ENCODE assay signal across 8 cellular contexts in the genomic region with DNA sequence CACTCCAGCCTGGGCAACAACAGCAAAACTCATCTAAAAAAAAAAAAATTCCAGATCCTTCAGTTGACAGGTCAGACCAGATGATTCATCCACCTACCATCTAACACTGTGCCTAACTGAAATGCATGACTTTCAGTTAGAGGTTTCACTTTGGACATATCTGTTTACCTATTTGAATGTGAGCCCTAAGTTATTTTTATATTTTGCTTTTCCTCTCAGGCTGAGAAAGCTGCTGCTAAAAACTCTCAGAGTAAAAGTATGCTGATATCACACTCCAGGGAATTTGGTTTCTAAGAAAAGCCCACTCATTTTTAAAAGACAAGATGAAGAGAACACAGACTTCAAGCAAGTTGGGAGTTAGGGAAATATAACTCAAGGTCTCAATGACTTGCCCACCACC.
DNase-seq lines count a peak whose midpoint lies in the region; ATAC-seq and TF ChIP-seq lines count a peak whose summit lies in the region.

No MANE protein-coding gene starts in this region.

- H3K4me3 Mint-ChIP-seq in stimulated activated naive B cell treated with anti-CD40 and anti-IgM and Interleukin-4, amounts not matched to agents 10 μg/mL and 1 μg/mL and 100 μg/mL, for 72 hours, result no peak overlapping the region

- H3K27me3 ChIP-seq in dorsolateral prefrontal cortex (no peaks in the 10 kb centered on the region), SJCRH30 (no peaks in the 10 kb centered on the region)

- DNase-seq in AG20443 (ENCODE audit: low spot score) (peak; percentile 32), dorsolateral prefrontal cortex (no peak), SJCRH30 (no peak), NCI-H510A (lab: John Stamatoyannopoulos, UW) (no peak), NCI-H1436 (lab: John Stamatoyannopoulos, UW) (no peak)
- DNase-seq in stimulated activated naive B cell treated with anti-CD40 and anti-IgM and Interleukin-4, amounts not matched to agents 10 μg/mL and 1 μg/mL and 100 μg/mL, for 72 hours, result no peak

- H3K36me3 Mint-ChIP-seq in stimulated activated naive B cell treated with anti-CD40 and anti-IgM and Interleukin-4, amounts not matched to agents 10 μg/mL and 1 μg/mL and 100 μg/mL, for 72 hours, result peaks cover 14 to 23% of the 10 kb centered on the region in 2 donors

- peaks cover 31 to 42% of the 10 kb centered on the region in 2 donors for H3K4me1 Mint-ChIP-seq in stimulated activated naive B cell treated with anti-CD40 and anti-IgM and Interleukin-4, amounts not matched to agents 10 μg/mL and 1 μg/mL and 100 μg/mL, for 72 hours

- no peaks in the 10 kb centered on the region for H3K9me3 ChIP-seq in SJCRH30 (replicated peaks)

- TF ChIP-seq CTCF in dorsolateral prefrontal cortex (IDR thresholded peaks at IDR 0.05 in 54 of 56, conservative IDR thresholded peaks at IDR 0.05 in 2 of 56; ENCODE audit: low read depth in 1 of 56, partially characterized antibody in 56 of 56), result no peak

- H3K4me1 ChIP-seq in SJCRH30, result no peaks in the 10 kb centered on the region

- peak overlapping the region; percentile 67 for H3K27ac Mint-ChIP-seq in stimulated activated naive B cell treated with anti-CD40 and anti-IgM and Interleukin-4, amounts not matched to agents 10 μg/mL and 1 μg/mL and 100 μg/mL, for 72 hours

- no peaks in the 10 kb centered on the region for H3K9me3 Mint-ChIP-seq in stimulated activated naive B cell treated with anti-CD40 and anti-IgM and Interleukin-4, amounts not matched to agents 10 μg/mL and 1 μg/mL and 100 μg/mL, for 72 hours

- ATAC-seq in GM19452 (IDR thresholded peaks at IDR 0.05; ENCODE audit: unreplicated experiment) (peak; percentile 89), HG03439 (IDR thresholded peaks at IDR 0.05; ENCODE audit: unreplicated experiment) (peak; percentile 88)
- ATAC-seq in stimulated activated naive B cell treated with anti-CD40 and anti-IgM and Interleukin-4, amounts not matched to agents 10 μg/mL and 1 μg/mL and 100 μg/mL, for 72 hours (replicated peaks), result peak; percentile 94 to 96

- H3K36me3 ChIP-seq in SJCRH30, result no peaks in the 10 kb centered on the region

- intact Hi-C loops in dorsolateral prefrontal cortex (cut with DNase I), result no loop called here

- H3K27me3 Mint-ChIP-seq in stimulated activated naive B cell treated with anti-CD40 and anti-IgM and Interleukin-4, amounts not matched to agents 10 μg/mL and 1 μg/mL and 100 μg/mL, for 72 hours, result no peaks in the 10 kb centered on the region

- H3K4me3 ChIP-seq in dorsolateral prefrontal cortex (peak overlapping the region in 1 of 59 donors; percentile 10), SJCRH30 (no peak overlapping the region)

- H3K27ac ChIP-seq in dorsolateral prefrontal cortex, result peak overlapping the region in 58 of 59 donors; percentile 4 to 99 (median 69)
- H3K27ac ChIP-seq in SJCRH30, result no peak overlapping the region
